ENCODE assay signal across 13 cellular contexts in the genomic region with DNA sequence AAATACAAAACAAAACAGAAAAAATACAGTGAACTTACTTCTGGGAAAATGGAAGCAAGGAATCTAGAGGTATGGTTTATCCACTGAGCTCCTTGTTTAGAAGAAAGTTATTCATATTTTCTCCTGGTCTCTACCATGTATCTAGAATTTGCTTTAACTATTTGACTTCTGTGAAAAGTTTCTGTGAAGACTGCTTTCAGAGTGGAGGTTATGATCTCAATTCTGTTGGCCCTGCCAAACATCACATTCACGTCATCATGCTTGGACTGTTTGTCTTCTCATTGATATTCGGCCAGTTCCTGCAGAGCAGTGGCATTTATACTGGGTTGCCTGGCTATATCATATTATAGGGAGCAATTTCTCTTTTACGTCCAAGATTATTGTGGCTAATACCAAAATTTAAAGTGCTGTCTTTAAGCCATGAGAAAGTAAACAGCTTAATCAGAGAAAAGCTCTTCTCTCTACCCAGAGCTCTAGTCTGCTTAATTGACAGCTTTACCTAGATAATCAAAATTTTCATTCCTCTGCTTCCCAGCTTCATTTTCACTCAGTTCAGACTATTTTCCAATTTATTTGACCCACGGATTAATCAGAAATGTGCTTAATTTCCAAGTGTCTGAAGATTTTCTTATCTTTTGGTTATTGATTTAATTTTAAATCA. TPM values are rescaled to one million over a fixed set of nuclear protein-coding genes. Genes with fewer than 3 reads are reported as not detected.
DNase-seq lines count a peak whose midpoint lies in the region; ATAC-seq and TF ChIP-seq lines count a peak whose summit lies in the region.
"Had no signal": no experiment of that assay in that cellular context is flagged by ENCODE, and none has a peak within 500 bp of the region (broad histone marks: within the 10 kb centered on the region; RNA-seq: fewer than 3 reads in every experiment).

A gene with protein sequence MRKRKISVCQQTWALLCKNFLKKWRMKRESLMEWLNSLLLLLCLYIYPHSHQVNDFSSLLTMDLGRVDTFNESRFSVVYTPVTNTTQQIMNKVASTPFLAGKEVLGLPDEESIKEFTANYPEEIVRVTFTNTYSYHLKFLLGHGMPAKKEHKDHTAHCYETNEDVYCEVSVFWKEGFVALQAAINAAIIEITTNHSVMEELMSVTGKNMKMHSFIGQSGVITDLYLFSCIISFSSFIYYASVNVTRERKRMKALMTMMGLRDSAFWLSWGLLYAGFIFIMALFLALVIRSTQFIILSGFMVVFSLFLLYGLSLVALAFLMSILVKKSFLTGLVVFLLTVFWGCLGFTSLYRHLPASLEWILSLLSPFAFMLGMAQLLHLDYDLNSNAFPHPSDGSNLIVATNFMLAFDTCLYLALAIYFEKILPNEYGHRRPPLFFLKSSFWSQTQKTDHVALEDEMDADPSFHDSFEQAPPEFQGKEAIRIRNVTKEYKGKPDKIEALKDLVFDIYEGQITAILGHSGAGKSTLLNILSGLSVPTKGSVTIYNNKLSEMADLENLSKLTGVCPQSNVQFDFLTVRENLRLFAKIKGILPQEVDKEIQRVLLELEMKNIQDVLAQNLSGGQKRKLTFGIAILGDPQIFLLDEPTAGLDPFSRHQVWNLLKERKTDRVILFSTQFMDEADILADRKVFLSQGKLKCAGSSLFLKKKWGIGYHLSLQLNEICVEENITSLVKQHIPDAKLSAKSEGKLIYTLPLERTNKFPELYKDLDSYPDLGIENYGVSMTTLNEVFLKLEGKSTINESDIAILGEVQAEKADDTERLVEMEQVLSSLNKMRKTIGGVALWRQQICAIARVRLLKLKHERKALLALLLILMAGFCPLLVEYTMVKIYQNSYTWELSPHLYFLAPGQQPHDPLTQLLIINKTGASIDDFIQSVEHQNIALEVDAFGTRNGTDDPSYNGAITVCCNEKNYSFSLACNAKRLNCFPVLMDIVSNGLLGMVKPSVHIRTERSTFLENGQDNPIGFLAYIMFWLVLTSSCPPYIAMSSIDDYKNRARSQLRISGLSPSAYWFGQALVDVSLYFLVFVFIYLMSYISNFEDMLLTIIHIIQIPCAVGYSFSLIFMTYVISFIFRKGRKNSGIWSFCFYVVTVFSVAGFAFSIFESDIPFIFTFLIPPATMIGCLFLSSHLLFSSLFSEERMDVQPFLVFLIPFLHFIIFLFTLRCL (N-terminal part only) (minus strand): TSS at position 212 of the 661 bp plus-strand sequence. CDS start 13,358 bp downstream, outside the sequence.

- H3K4me2 ChIP-seq in Karpas-422 (ENCODE audit: low read depth, low read length, poor library complexity, severe bottlenecking), result no peak within 1 kb of the TSS

- intact Hi-C loops in lower leg skin (cut with DNase I; ENCODE audit: low total_unique reads), result no loop called here
- intact Hi-C loops in spleen (cut with DNase I; ENCODE audit: low total_unique reads), result no loop called here

- TF ChIP-seq CTCF in HEK293 (tag by site-specific recombination; IDR thresholded peaks at IDR 0.05) (no peak), lower leg skin (IDR thresholded peaks at IDR 0.05) (no peak), spleen (IDR thresholded peaks at IDR 0.05 in 8 of 11, conservative IDR thresholded peaks at IDR 0.05 in 3 of 11) (no peak)

- H3K79me2 ChIP-seq in Karpas-422 (ENCODE audit: low read length), result no peaks in the 10 kb centered on the region

- ATAC-seq in GM19328 (IDR thresholded peaks at IDR 0.05; ENCODE audit: unreplicated experiment) (no peak), GM18505 (IDR thresholded peaks at IDR 0.05; ENCODE audit: unreplicated experiment) (no peak)
- ATAC-seq: activated CD4-positive, CD25-positive, alpha-beta regulatory T cell treated with anti-CD3 and anti-CD28 coated beads, Interleukin-2, amount 50 U/mL, for 24 hours had no signal

- H3K36me3 ChIP-seq in HEK293 (ENCODE audit: control insufficient read depth in 2 of 2, insufficient read depth in 1 of 2, low read length in 2 of 2), result no peaks in the 10 kb centered on the region
- no peaks in the 10 kb centered on the region for H3K36me3 ChIP-seq in spleen
- no peaks in the 10 kb centered on the region for H3K36me3 ChIP-seq in Karpas-422 (ENCODE audit: insufficient read depth, low read length)

- no peaks in the 10 kb centered on the region for H3K27me3 ChIP-seq in spleen (replicated peaks in 1 of 7)
- no peaks in the 10 kb centered on the region for H3K27me3 ChIP-seq in Karpas-422 (ENCODE audit: low read length)

- H3K4me1 ChIP-seq in HEK293 (ENCODE audit: control insufficient read depth, insufficient read depth, low read length) (no peaks in the 10 kb centered on the region), spleen (peaks cover 0 to 3% (median 0%) of the 10 kb centered on the region in 6 donors), Karpas-422 (ENCODE audit: low read length) (no peaks in the 10 kb centered on the region)

- H3K9me3 ChIP-seq in HEK293 (ENCODE audit: control insufficient read depth, insufficient read depth, low read depth, low read length) (no peaks in the 10 kb centered on the region), spleen (peaks cover 0 to 12% (median 3%) of the 10 kb centered on the region in 8 donors), Karpas-422 (ENCODE audit: low read length) (no peaks in the 10 kb centered on the region)

- DNase-seq in lower leg skin (ENCODE audit: low spot score in 2 of 2) (no peak), spleen (no peak), Karpas-422 (no peak), RPMI8226 (no peak)
- DNase-seq: DMS53 had no signal

- H3K4me3 ChIP-seq in HEK293 (ENCODE audit: low read depth, low read length) (no peak within 1 kb of the TSS), lower leg skin (ENCODE audit: low read depth, poor library complexity, severe bottlenecking) (no peak within 1 kb of the TSS), spleen (peak within 1 kb of the TSS in 5 of 8 donors; percentile 18 to 57 (median 33)), Karpas-422 (ENCODE audit: low read length) (no peak within 1 kb of the TSS)

- H4K20me1 ChIP-seq in Karpas-422 (ENCODE audit: insufficient read depth, low read depth, low read length), result no peaks in the 10 kb centered on the region

- WGBS in lower leg skin, 2 donors, result 35 to 37% methylated on average over 4 of the region's 4 CpGs
- 52 to 89% (median 75%) methylated on average over 4 of the region's 4 CpGs for WGBS in spleen, 5 donors

- CTCF ChIA-PET in HEK293 (lab: Yijun Ruan, JAX), result interaction anchor here (0.7 kb wide), 1 partner anchor 36 kb away, joined by 3 read pairs; no protein-coding TSS in a partner anchor

- no peak within 1 kb of the TSS for H2AFZ ChIP-seq in Karpas-422 (ENCODE audit: low read length)

- H3K27ac ChIP-seq in HEK293 (ENCODE audit: extremely low read depth, low read depth, low read length) (no peak within 1 kb of the TSS), cingulate gyrus (ENCODE audit: low read depth, low read length) (peak within 1 kb of the TSS; percentile 74), spleen (peak within 1 kb of the TSS in 6 of 8 donors; percentile 16 to 62 (median 38)), Karpas-422 (ENCODE audit: low read length) (no peak within 1 kb of the TSS)

- POLR2A ChIA-PET in HEK293 (lab: Yijun Ruan, JAX), result no interaction called here

- H3K9me2 ChIP-seq in Karpas-422 (replicated peaks; ENCODE audit: insufficient read depth, low read length), result no peaks in the 10 kb centered on the region

- H3K9ac ChIP-seq in Karpas-422 (ENCODE audit: low read length), result no peak within 1 kb of the TSS

- TF ChIP-seq POLR2A in lower leg skin (IDR thresholded peaks at IDR 0.05) (no peak), spleen (IDR thresholded peaks at IDR 0.05) (no peak), GM18505 (IDR thresholded peaks at IDR 0.05; ENCODE audit: borderline replicate concordance, extremely low read depth, insufficient read depth, insufficient read length) (no peak)

TF ChIP-seq in HEK293, 187 proteins besides CTCF, POLR2A, EP300 and RAD21 (continues in another document):
- no peak for TF ChIP-seq IKZF3 (tag by site-specific recombination; IDR thresholded peaks at IDR 0.05)
- TF ChIP-seq ZNF266 (tag by site-specific recombination; IDR thresholded peaks at IDR 0.05; ENCODE audit: low read depth), result no peak
- TF ChIP-seq ZNF335 (tag by site-specific recombination; conservative IDR thresholded peaks at IDR 0.05), result 0 out of 2 replicates have a peak, but pooled peaks have one; percentile 22
- TF ChIP-seq, protein P1, sequence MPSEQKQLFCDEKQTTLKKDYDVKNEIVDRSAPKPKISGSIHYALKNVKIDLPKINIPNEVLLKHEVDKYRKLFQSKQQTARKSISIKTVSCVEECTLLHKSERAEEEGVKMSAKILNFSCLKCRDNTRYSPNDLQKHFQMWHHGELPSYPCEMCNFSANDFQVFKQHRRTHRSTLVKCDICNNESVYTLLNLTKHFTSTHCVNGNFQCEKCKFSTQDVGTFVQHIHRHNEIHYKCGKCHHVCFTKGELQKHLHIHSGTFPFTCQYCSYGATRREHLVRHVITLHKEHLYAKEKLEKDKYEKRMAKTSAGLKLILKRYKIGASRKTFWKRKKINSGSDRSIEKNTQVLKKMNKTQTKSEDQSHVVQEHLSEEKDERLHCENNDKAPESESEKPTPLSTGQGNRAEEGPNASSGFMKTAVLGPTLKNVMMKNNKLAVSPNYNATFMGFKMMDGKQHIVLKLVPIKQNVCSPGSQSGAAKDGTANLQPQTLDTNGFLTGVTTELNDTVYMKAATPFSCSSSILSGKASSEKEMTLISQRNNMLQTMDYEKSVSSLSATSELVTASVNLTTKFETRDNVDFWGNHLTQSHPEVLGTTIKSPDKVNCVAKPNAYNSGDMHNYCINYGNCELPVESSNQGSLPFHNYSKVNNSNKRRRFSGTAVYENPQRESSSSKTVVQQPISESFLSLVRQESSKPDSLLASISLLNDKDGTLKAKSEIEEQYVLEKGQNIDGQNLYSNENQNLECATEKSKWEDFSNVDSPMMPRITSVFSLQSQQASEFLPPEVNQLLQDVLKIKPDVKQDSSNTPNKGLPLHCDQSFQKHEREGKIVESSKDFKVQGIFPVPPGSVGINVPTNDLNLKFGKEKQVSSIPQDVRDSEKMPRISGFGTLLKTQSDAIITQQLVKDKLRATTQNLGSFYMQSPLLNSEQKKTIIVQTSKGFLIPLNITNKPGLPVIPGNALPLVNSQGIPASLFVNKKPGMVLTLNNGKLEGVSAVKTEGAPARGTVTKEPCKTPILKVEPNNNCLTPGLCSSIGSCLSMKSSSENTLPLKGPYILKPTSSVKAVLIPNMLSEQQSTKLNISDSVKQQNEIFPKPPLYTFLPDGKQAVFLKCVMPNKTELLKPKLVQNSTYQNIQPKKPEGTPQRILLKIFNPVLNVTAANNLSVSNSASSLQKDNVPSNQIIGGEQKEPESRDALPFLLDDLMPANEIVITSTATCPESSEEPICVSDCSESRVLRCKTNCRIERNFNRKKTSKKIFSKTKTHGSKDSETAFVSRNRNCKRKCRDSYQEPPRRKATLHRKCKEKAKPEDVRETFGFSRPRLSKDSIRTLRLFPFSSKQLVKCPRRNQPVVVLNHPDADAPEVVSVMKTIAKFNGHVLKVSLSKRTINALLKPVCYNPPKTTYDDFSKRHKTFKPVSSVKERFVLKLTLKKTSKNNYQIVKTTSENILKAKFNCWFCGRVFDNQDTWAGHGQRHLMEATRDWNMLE (tag by site-specific recombination; conservative IDR thresholded peaks at IDR 0.05; ENCODE audit: low read depth), result peak; percentile 22; the same call in 1 of the 2 replicates

RNA-seq across cellular contexts. Expression of the gene that starts here (rescaled TPM):
- total RNA-seq in lower leg skin, result 10 to 100 TPM in 3 of 4 donors, 1 to 10 TPM in 1; 6.1 to 17.9 (median 13.9) TPM
- total RNA-seq in spleen, result 10 to 100 TPM; 23.2 to 89.4 (median 66.6) TPM
- polyA plus RNA-seq in spleen, result 1 to 10 TPM; 1.1 to 7.1 (median 2.9) TPM
- not detected in 2 replicates for total RNA-seq in Karpas-422 (2014; rRNA removed; shearing (Covaris generic); ENCODE audit: low replicate concordance)
- total RNA-seq: LHCN-M2, lung microvascular endothelial cell, OCI-LY7 had no signal

Comparison
In these comparisons a context has a peak if more than half of its experiments do, and no peak if none do; other contexts are left out.
1. H3K27ac ChIP-seq: peak in cingulate gyrus (single experiment) and spleen (6 of 8); none in HEK293 (single experiment) and Karpas-422 (single experiment).
2. H3K4me3 ChIP-seq: peak in spleen (5 of 8); none in HEK293 (single experiment), lower leg skin (single experiment) and Karpas-422 (single experiment).